14 cellular contexts compared by ENCODE assay signal in genomic region chr9:120942186-120943001, GRCh38. TPM values are rescaled to one million over a fixed set of nuclear protein-coding genes. Genes with fewer than 3 reads are reported as not detected.
DNase-seq lines count a peak whose midpoint lies in the region; ATAC-seq, FAIRE-seq and TF ChIP-seq lines count a peak whose summit lies in the region.
"Had no signal": no experiment of that assay in that cellular context is flagged by ENCODE, and none has a peak within 500 bp of the region (broad histone marks: within the 10 kb centered on the region; RNA-seq: fewer than 3 reads in every experiment).

No MANE protein-coding gene starts in this region.

- 27% methylated on average over 8 of the region's 8 CpGs for WGBS in liver
- WGBS in HepG2 (ENCODE audit: low lambda C conversion rate) = 79% methylated on average over 8 of the region's 8 CpGs

- DNase-seq in HepG2 (ENCODE audit: low spot score) (no peak), left ventricle myocardium inferior (no peak), osteocyte (ENCODE audit: extremely low spot score, unreplicated experiment) (no peak)
- DNase-seq: activated CD4-positive, alpha-beta T cell treated with anti-CD3 and anti-CD28 coated beads for 36 hours; activated effector memory CD4-positive, alpha-beta T cell treated with Interleukin-2 at 50 U/mL for 16 hours; naive thymus-derived CD8-positive, alpha-beta T cell; NCI-H2029; stimulated activated CD4-positive, alpha-beta T cell treated with anti-CD3 and anti-CD28 coated beads, Interleukin-2, amount 100 ng/mL, for 24 hours had no signal

- no peaks in the 10 kb centered on the region for H3K9me3 ChIP-seq in liver (ENCODE audit: control insufficient read depth in 4 of 4, low read length in 3 of 4)
- H3K9me3 ChIP-seq in HepG2 (ENCODE audit: low read length) = no peaks in the 10 kb centered on the region
- H3K9me3 ChIP-seq in left ventricle myocardium inferior (replicated peaks) = no peaks in the 10 kb centered on the region

- H3K27ac Mint-ChIP-seq in osteocyte (ENCODE audit: unreplicated experiment) = peak overlapping the region; percentile 81
- H3K27ac Mint-ChIP-seq: activated CD4-positive, alpha-beta T cell treated with anti-CD3 and anti-CD28 coated beads for 36 hours; type B pancreatic cell had no signal

- H3K9me3 Mint-ChIP-seq in osteocyte (ENCODE audit: unreplicated experiment) = no peaks in the 10 kb centered on the region
- H3K9me3 Mint-ChIP-seq: naive thymus-derived CD8-positive, alpha-beta T cell; type B pancreatic cell had no signal

- no peak overlapping the region for H2AFZ ChIP-seq in HepG2 (ENCODE audit: low read length)

- no peak for TF ChIP-seq POLR2A in HepG2 (IDR thresholded peaks at IDR 0.05; ENCODE audit: insufficient read depth in 1 of 2, low read depth in 2 of 2, low read length in 2 of 2)

- H3K9ac ChIP-seq in liver (ENCODE audit: low read depth in 1 of 2, low read length in 2 of 2) (no peak overlapping the region), HepG2 (ENCODE audit: insufficient read depth, low read depth, low read length) (no peak overlapping the region)

- no peak for ATAC-seq in HepG2
- ATAC-seq in HG03521 (IDR thresholded peaks at IDR 0.05; ENCODE audit: unreplicated experiment) = no peak
- no peak for ATAC-seq in HG03095 (IDR thresholded peaks at IDR 0.05; ENCODE audit: unreplicated experiment)
- ATAC-seq in activated CD4-positive, CD25-positive, alpha-beta regulatory T cell treated with anti-CD3 and anti-CD28 coated beads, Interleukin-2, amount 50 U/mL, for 24 hours = no peak
- ATAC-seq in HG03565 (IDR thresholded peaks at IDR 0.05; ENCODE audit: unreplicated experiment) = no peak
- ATAC-seq: activated CD4-positive, alpha-beta T cell treated with anti-CD3 and anti-CD28 coated beads for 36 hours; naive thymus-derived CD8-positive, alpha-beta T cell had no signal

- no peak overlapping the region for H3K4me3 Mint-ChIP-seq in osteocyte (ENCODE audit: unreplicated experiment)
- H3K4me3 Mint-ChIP-seq: activated CD4-positive, alpha-beta T cell treated with anti-CD3 and anti-CD28 coated beads for 36 hours; naive thymus-derived CD8-positive, alpha-beta T cell; type B pancreatic cell had no signal

- H3K4me1 ChIP-seq in liver (ENCODE audit: control insufficient read depth in 4 of 4, insufficient read depth in 4 of 4, low read length in 3 of 4) (peaks cover 0 to 33% (median 17%) of the 10 kb centered on the region in 4 donors), HepG2 (ENCODE audit: insufficient read depth, low read length) (no peaks in the 10 kb centered on the region), left ventricle myocardium inferior (peaks cover 8% of the 10 kb centered on the region)

- H4K20me1 ChIP-seq in HepG2 (ENCODE audit: insufficient read depth, low read length) = no peaks in the 10 kb centered on the region

- H3K27ac ChIP-seq in liver (ENCODE audit: low read depth in 1 of 2, low read length in 2 of 2) (peak overlapping the region; percentile 49 to 53), HepG2 (ENCODE audit: extremely low read length, insufficient read depth, low read length) (no peak overlapping the region), left ventricle myocardium inferior (replicated peaks) (peak overlapping the region; percentile 67)

- H3K79me2 ChIP-seq in HepG2 (ENCODE audit: insufficient read depth, low read length) = no peaks in the 10 kb centered on the region

- no peaks in the 10 kb centered on the region for H3K27me3 ChIP-seq in liver (ENCODE audit: control insufficient read depth in 4 of 4, insufficient read depth in 4 of 4, low read length in 3 of 4)
- no peaks in the 10 kb centered on the region for H3K27me3 ChIP-seq in HepG2 (ENCODE audit: control insufficient read depth in 1 of 2, insufficient read depth in 2 of 2, low read length in 2 of 2)
- H3K27me3 ChIP-seq in left ventricle myocardium inferior (ENCODE audit: low read depth) = no peaks in the 10 kb centered on the region

- FAIRE-seq in HepG2 (lab: Jason Lieb, UNC) = no peak

- CTCF ChIA-PET in HepG2 (lab: Yijun Ruan, JAX; ENCODE audit: low intra/inter-chr PET ratio, low total read pairs) = no interaction called here

- intact Hi-C loops in HepG2 (cut with micrococcal nuclease; ENCODE audit: unreplicated experiment) = no loop called here
- intact Hi-C loops in left ventricle myocardium inferior (cut with micrococcal nuclease) = no loop called here

- no peaks in the 10 kb centered on the region for H3K27me3 Mint-ChIP-seq in osteocyte (ENCODE audit: unreplicated experiment)
- H3K27me3 Mint-ChIP-seq: activated CD4-positive, alpha-beta T cell treated with anti-CD3 and anti-CD28 coated beads for 36 hours; naive thymus-derived CD8-positive, alpha-beta T cell had no signal

- peaks cover 66% of the 10 kb centered on the region for H3K4me1 Mint-ChIP-seq in osteocyte (ENCODE audit: unreplicated experiment)

- H3K36me3 ChIP-seq in liver (ENCODE audit: control insufficient read depth in 4 of 4, insufficient read depth in 3 of 4, low read depth in 1 of 4, low read length in 3 of 4) (no peaks in the 10 kb centered on the region), HepG2 (replicated peaks in 1 of 2; ENCODE audit: control insufficient read depth in 1 of 2, insufficient read depth in 2 of 2, low read length in 2 of 2) (no peaks in the 10 kb centered on the region), left ventricle myocardium inferior (no peaks in the 10 kb centered on the region)

- H3K36me3 Mint-ChIP-seq in osteocyte (ENCODE audit: unreplicated experiment) = no peaks in the 10 kb centered on the region
- H3K36me3 Mint-ChIP-seq: naive thymus-derived CD8-positive, alpha-beta T cell; type B pancreatic cell had no signal

- POLR2A ChIA-PET in HepG2 (lab: Yijun Ruan, JAX) = no interaction called here

- BruUV-seq in HepG2 (replicated peaks; lab: Mats Ljungman, UMichigan) = no TSS peak

- no peak for TF ChIP-seq EP300 in HepG2 (IDR thresholded peaks at IDR 0.05; ENCODE audit: low read depth in 2 of 2, low read length in 2 of 2)
- TF ChIP-seq EP300 in HepG2 (CRISPR knock-in tag; IDR thresholded peaks at IDR 0.05; ENCODE audit: borderline replicate concordance) = no peak

- TF ChIP-seq RAD21 in liver (IDR thresholded peaks at IDR 0.05) (no peak), HepG2 (CRISPR knock-in tag; IDR thresholded peaks at IDR 0.05) (no peak)

- no peak for TF ChIP-seq CTCF in liver (IDR thresholded peaks at IDR 0.05; ENCODE audit: low read depth, low read length, missing input control)
- TF ChIP-seq CTCF in HepG2 (CRISPR knock-in tag; IDR thresholded peaks at IDR 0.05) = no peak
- no peak for TF ChIP-seq CTCF in left ventricle myocardium inferior (IDR thresholded peaks at IDR 0.05; ENCODE audit: borderline replicate concordance)
- TF ChIP-seq CTCF in osteocyte (IDR thresholded peaks at IDR 0.05) = no peak

- H3K4me2 ChIP-seq in HepG2 (ENCODE audit: low read depth, low read length) = no peak overlapping the region

- H3K4me3 ChIP-seq in liver (ENCODE audit: low read depth in 1 of 3, low read length in 3 of 3) (no peak overlapping the region), HepG2 (replicated peaks in 1 of 3; ENCODE audit: insufficient read depth in 1 of 3, low read depth in 2 of 3, low read length in 3 of 3) (no peak overlapping the region), left ventricle myocardium inferior (no peak overlapping the region)

- in situ Hi-C loops in HepG2 (cut with HindIII; ENCODE audit: extremely low pct_ligation_motif_present, low pct_unique_long_range_greater_than_20kb) = no loop called here

TF ChIP-seq in liver, 16 proteins besides CTCF, POLR2A, EP300 and RAD21 (continues in another document):
- TF ChIP-seq HNF4A (conservative IDR thresholded peaks at IDR 0.05) = peak in 1 of 2 donors; percentile 12
- TF ChIP-seq RXRA (IDR thresholded peaks at IDR 0.05) = peak in 1 of 2 donors; percentile 10
- peak; percentile 17 for TF ChIP-seq NR2F2 (IDR thresholded peaks at IDR 0.05)

TF ChIP-seq in HepG2, 621 proteins besides CTCF, POLR2A, EP300 and RAD21:
- TF ChIP-seq, protein P1, sequence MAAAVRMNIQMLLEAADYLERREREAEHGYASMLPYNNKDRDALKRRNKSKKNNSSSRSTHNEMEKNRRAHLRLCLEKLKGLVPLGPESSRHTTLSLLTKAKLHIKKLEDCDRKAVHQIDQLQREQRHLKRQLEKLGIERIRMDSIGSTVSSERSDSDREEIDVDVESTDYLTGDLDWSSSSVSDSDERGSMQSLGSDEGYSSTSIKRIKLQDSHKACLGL (CRISPR knock-in tag; IDR thresholded peaks at IDR 0.05) = no peak
TF ChIP-seq in HepG2: peak in this region for 0.

RNA-seq across cellular contexts. Expression of gene TRAF1, which starts 15.8 kb away (rescaled TPM):
- total RNA-seq in liver (1 to 10 TPM in 1 of 2 donors, under 1 TPM in 1; 0.42 to 2.6 TPM), HepG2 (2016; rRNA removed; fragmentation: Illumina TruSeq; extraction: Trizol) (0.11 and 0.44 TPM in 2 replicates), left ventricle myocardium inferior (2.6 TPM), osteocyte (7.1 and 7.8 TPM in 2 replicates)
- polyA plus RNA-seq in liver (1 to 10 TPM in 1 of 2 donors, under 1 TPM in 1; 0.38 to 1.0 TPM), HepG2 (2011; rRNA removed) (1.0 and 1.8 TPM in 2 replicates)
- total RNA-seq in HepG2 (2016; cell fraction: cytosol; rRNA removed; fragmentation: Illumina TruSeq; extraction: Trizol; ENCODE audit: low read depth) = 0.09 and 0.10 TPM in 2 replicates
- total RNA-seq in HepG2 (2016; cell fraction: insoluble cytoplasmic fraction; rRNA removed; fragmentation: Illumina TruSeq; extraction: Trizol) = 0.25 and 0.39 TPM in 2 replicates
- total RNA-seq in HepG2 (2016; cell fraction: membrane; rRNA removed; fragmentation: Illumina TruSeq; extraction: Trizol) = 0.09 and 0.21 TPM in 2 replicates
- 0.75 and 0.87 TPM in 2 replicates for total RNA-seq in HepG2 (2016; cell fraction: nucleus; rRNA removed; fragmentation: Illumina TruSeq; extraction: Trizol)
- 0.48 and 0.60 TPM in 2 replicates for polyA plus RNA-seq in HepG2 (2011; cell fraction: cytosol; rRNA removed)
- polyA plus RNA-seq in HepG2 (2011; cell fraction: nucleus; rRNA removed) = 5.5 and 7.6 TPM in 2 replicates
- polyA plus RNA-seq in HepG2 (2012) = 0.59 and 0.96 TPM in 2 replicates
- 0.07 and 0.10 TPM in 2 replicates for polyA plus RNA-seq in HepG2 (2016; cell fraction: cytosol; fragmentation: Illumina TruSeq; extraction: Trizol; ENCODE audit: low read depth)
- 0.19 and 0.26 TPM in 2 replicates for polyA plus RNA-seq in HepG2 (2016; cell fraction: insoluble cytoplasmic fraction; fragmentation: Illumina TruSeq; extraction: Trizol; ENCODE audit: low read depth)
- polyA plus RNA-seq in HepG2 (2016; cell fraction: membrane; fragmentation: Illumina TruSeq; extraction: Trizol; ENCODE audit: low read depth) = 0.09 and 0.19 TPM in 2 replicates
- 2.2 TPM in 2 replicates for polyA plus RNA-seq in HepG2 (2016; cell fraction: nucleus; fragmentation: Illumina TruSeq; extraction: Trizol; ENCODE audit: insufficient read depth, low read depth)
- 0.91 and 1.4 TPM in 2 replicates for polyA minus RNA-seq in HepG2 (2011; rRNA and poly(A)+ RNA removed; ENCODE audit: low replicate concordance)
- polyA minus RNA-seq in HepG2 (2011; cell fraction: cytosol; rRNA and poly(A)+ RNA removed) = 0.09 and 0.20 TPM in 2 replicates
- polyA minus RNA-seq in HepG2 (2011; cell fraction: nucleus; rRNA and poly(A)+ RNA removed) = 3.5 and 3.7 TPM in 2 replicates
